In genomic region chr2:147030966-147031760, GRCh38 we compare ENCODE assay signal across 16 cellular contexts.
DNase-seq lines count a peak whose midpoint lies in the region; ATAC-seq and TF ChIP-seq lines count a peak whose summit lies in the region.
"Had no signal": no experiment of that assay in that cellular context is flagged by ENCODE, and none has a peak within 500 bp of the region (broad histone marks: within the 10 kb centered on the region; RNA-seq: fewer than 3 reads in every experiment).

No MANE protein-coding gene starts in this region.

- no peak overlapping the region for H3K27ac ChIP-seq in SK-N-SH (ENCODE audit: low read depth in 2 of 2, low read length in 1 of 2)
- H3K27ac ChIP-seq: A549, dorsolateral prefrontal cortex had no signal

- in situ Hi-C loops in G401 (cut with HindIII; ENCODE audit: low sequenced_read_pairs), result no loop called here

- H3K27me3 Mint-ChIP-seq in type B pancreatic cell, result peaks cover 6% of the 10 kb centered on the region

- no peaks in the 10 kb centered on the region for H3K9me3 ChIP-seq in SK-N-SH
- H3K9me3 ChIP-seq: A549 had no signal

- peaks cover 10% of the 10 kb centered on the region for H3K4me1 Mint-ChIP-seq in type B pancreatic cell (ENCODE audit: unreplicated experiment)

- DNase-seq in SK-N-SH (no peak), choroid plexus epithelial cell (ENCODE audit: low read depth) (peak; percentile 88), kidney tubule cell (ENCODE audit: low spot score) (peak; percentile 67), type B pancreatic cell (ENCODE audit: extremely low spot score, unreplicated experiment) (no peak), G401 (ENCODE audit: low spot score) (no peak), iPS-NIHi7 (ENCODE audit: extremely low spot score) (no peak)
- DNase-seq: dorsolateral prefrontal cortex, hypothalamus, NCI-H1105 treated with DMSO at 0.1 percent for 48 hours, NCI-H69, Right ventricle myocardium superior, trophoblast cell had no signal

- no peaks in the 10 kb centered on the region for H3K36me3 ChIP-seq in SK-N-SH (replicated peaks in 1 of 2; ENCODE audit: control insufficient read depth in 1 of 2, insufficient read depth in 2 of 2, low read length in 1 of 2)

- no peak overlapping the region for H2AFZ ChIP-seq in SK-N-SH (ENCODE audit: low read depth)

- H3K4me3 Mint-ChIP-seq in type B pancreatic cell, result no peak overlapping the region
- H3K4me3 Mint-ChIP-seq: activated naive CD8-positive, alpha-beta T cell had no signal

- POLR2A ChIA-PET in SK-N-SH (lab: Yijun Ruan, JAX), result no interaction called here

- H3K27me3 ChIP-seq in SK-N-SH (ENCODE audit: insufficient read depth), result no peaks in the 10 kb centered on the region
- H3K27me3 ChIP-seq: dorsolateral prefrontal cortex had no signal

- H3F3A ChIP-seq in SK-N-SH (replicated peaks; ENCODE audit: insufficient read depth), result no peaks in the 10 kb centered on the region

- no peaks in the 10 kb centered on the region for H3K79me2 ChIP-seq in SK-N-SH (ENCODE audit: insufficient read depth)

- no peaks in the 10 kb centered on the region for H3K9me3 Mint-ChIP-seq in type B pancreatic cell

- CTCF ChIA-PET in SK-N-SH (lab: Yijun Ruan, JAX), result no interaction called here

- no peaks in the 10 kb centered on the region for H3K9me2 ChIP-seq in SK-N-SH

- WGBS in SK-N-SH (ENCODE audit: low lambda C conversion rate), result 24% methylated on average over 6 of the region's 6 CpGs

- peak; percentile 70 for ATAC-seq in SK-N-SH treated with all-trans-retinoic acid at 6 μM for 48 hours
- no peak for ATAC-seq in GM21619 (IDR thresholded peaks at IDR 0.05; ENCODE audit: unreplicated experiment)
- ATAC-seq: A549 had no signal

- no peak for TF ChIP-seq EP300 in SK-N-SH (IDR thresholded peaks at IDR 0.05; ENCODE audit: borderline replicate concordance in 1 of 2, low read depth in 1 of 2, low read length in 1 of 2)

- TF ChIP-seq CTCF in SK-N-SH (IDR thresholded peaks at IDR 0.05), result no peak
- TF ChIP-seq CTCF in choroid plexus epithelial cell (conservative IDR thresholded peaks at IDR 0.05; ENCODE audit: low read depth, low read length), result no peak
- no peak for TF ChIP-seq CTCF in type B pancreatic cell (conservative IDR thresholded peaks at IDR 0.05)

- H3K4me2 ChIP-seq in SK-N-SH, result no peak overlapping the region
- H3K4me2 ChIP-seq: A549 had no signal

- TF ChIP-seq RAD21 in SK-N-SH (IDR thresholded peaks at IDR 0.05; ENCODE audit: low read length), result no peak

- H3K4me3 ChIP-seq in SK-N-SH (ENCODE audit: low read depth in 2 of 2, low read length in 1 of 2) (no peak overlapping the region), choroid plexus epithelial cell (ENCODE audit: low read depth, low read length) (no peak overlapping the region)
- H3K4me3 ChIP-seq: A549, dorsolateral prefrontal cortex had no signal

- no peaks in the 10 kb centered on the region for H3K36me3 Mint-ChIP-seq in type B pancreatic cell
- H3K36me3 Mint-ChIP-seq: activated naive CD8-positive, alpha-beta T cell had no signal

- no peak overlapping the region for H3K9ac ChIP-seq in SK-N-SH

- peak overlapping the region; percentile 15 for H3K27ac Mint-ChIP-seq in type B pancreatic cell
- H3K27ac Mint-ChIP-seq: activated naive CD8-positive, alpha-beta T cell had no signal

- H4K20me1 ChIP-seq in SK-N-SH (ENCODE audit: insufficient read depth), result no peaks in the 10 kb centered on the region

- no peaks in the 10 kb centered on the region for H3K4me1 ChIP-seq in SK-N-SH (ENCODE audit: control insufficient read depth in 1 of 2, insufficient read depth in 2 of 2, low read depth in 1 of 2, low read length in 1 of 2)
- H3K4me1 ChIP-seq: A549 had no signal

TF ChIP-seq in SK-N-SH treated with all-trans-retinoic acid at 6 μM for 48 hours, 23 proteins besides CTCF, POLR2A, EP300 and RAD21 (continues in another document):
- TF ChIP-seq CSDC2 (CRISPR knock-in tag; IDR thresholded peaks at IDR 0.05) (no peak), PPARA (CRISPR knock-in tag; IDR thresholded peaks at IDR 0.05; ENCODE audit: borderline replicate concordance) (no peak), CSRNP3 (CRISPR knock-in tag; IDR thresholded peaks at IDR 0.05) (no peak), TOX (CRISPR knock-in tag; IDR thresholded peaks at IDR 0.05; ENCODE audit: borderline replicate concordance) (no peak), RARB (CRISPR knock-in tag; IDR thresholded peaks at IDR 0.05) (no peak), GLIS3 (CRISPR knock-in tag; IDR thresholded peaks at IDR 0.05) (no peak), SNAI2 (CRISPR knock-in tag; IDR thresholded peaks at IDR 0.05) (no peak), ZFP3 (CRISPR knock-in tag; IDR thresholded peaks at IDR 0.05) (no peak), POU6F1 (CRISPR knock-in tag; IDR thresholded peaks at IDR 0.05; ENCODE audit: borderline replicate concordance, low read depth) (no peak), OSR1 (CRISPR knock-in tag; IDR thresholded peaks at IDR 0.05) (no peak), ZNF8 (CRISPR knock-in tag; IDR thresholded peaks at IDR 0.05) (no peak), ZFP30 (CRISPR knock-in tag; IDR thresholded peaks at IDR 0.05) (no peak)

TF ChIP-seq in SK-N-SH, 30 proteins besides CTCF, POLR2A, EP300 and RAD21:
- no peak for TF ChIP-seq TCF12 (IDR thresholded peaks at IDR 0.05)

Comparison
In these comparisons a context has a peak if more than half of its experiments do, and no peak if none do; other contexts are left out.
1. DNase-seq: peak in choroid plexus epithelial cell (single experiment) and kidney tubule cell (single experiment); none in SK-N-SH (single experiment), type B pancreatic cell (single experiment), G401 (single experiment) and iPS-NIHi7 (single experiment).